ENCODE assay signal across 8 cellular contexts in the genomic region with DNA sequence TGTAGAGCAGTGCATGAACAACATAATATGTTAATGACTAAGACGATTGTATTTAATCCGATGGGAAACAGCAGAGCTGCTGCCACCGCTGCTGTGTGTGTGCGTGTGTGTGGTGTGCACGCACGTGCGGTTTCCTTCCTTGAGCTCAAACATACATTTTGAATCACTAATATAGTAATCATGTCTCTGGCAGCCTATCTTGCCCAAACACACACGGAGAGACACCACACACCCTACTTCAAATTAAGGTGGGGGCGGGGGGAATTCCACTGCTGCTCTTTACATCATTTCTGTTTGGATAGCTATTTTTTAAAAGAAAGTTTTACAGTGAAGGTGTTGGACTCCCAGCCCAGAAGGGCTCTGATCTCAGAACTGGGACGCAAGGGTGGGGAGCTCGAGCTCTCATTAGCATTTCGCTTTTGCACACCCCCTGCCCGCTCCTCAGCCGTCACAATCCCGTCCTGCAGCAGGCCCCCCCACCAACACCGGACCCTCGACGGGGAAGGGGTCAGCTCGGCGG. TPM values are rescaled to one million over a fixed set of nuclear protein-coding genes. Genes with fewer than 3 reads are reported as not detected.
DNase-seq lines count a peak whose midpoint lies in the region; ATAC-seq and TF ChIP-seq lines count a peak whose summit lies in the region.

No MANE protein-coding gene starts in this region.

- no peak for TF ChIP-seq POLR2A in upper lobe of left lung (IDR thresholded peaks at IDR 0.05)

- 33 to 41% methylated on average over 15 to 18 of the region's 20 CpGs for WGBS in upper lobe of left lung, 2 donors

- no peaks in the 10 kb centered on the region for H3K9me3 ChIP-seq in upper lobe of left lung

- peaks cover 5% of the 10 kb centered on the region for H3K27me3 Mint-ChIP-seq in activated naive CD8-positive, alpha-beta T cell treated with anti-CD3 and anti-CD28 coated beads for 36 hours
- H3K27me3 Mint-ChIP-seq in naive B cell: peaks cover 37 to 56% (median 55%) of the 10 kb centered on the region in 3 donors

- peak overlapping the region; percentile 84 for H3K27ac Mint-ChIP-seq in activated naive CD8-positive, alpha-beta T cell treated with anti-CD3 and anti-CD28 coated beads for 36 hours
- H3K27ac Mint-ChIP-seq in naive B cell: peak overlapping the region in 2 of 6 donors; percentile 58 to 88

- no peak for TF ChIP-seq CTCF in upper lobe of left lung (IDR thresholded peaks at IDR 0.05)

- H3K27me3 ChIP-seq in upper lobe of left lung: peaks cover 0 to 28% (median 15%) of the 10 kb centered on the region in 4 donors

- H3K4me3 ChIP-seq in upper lobe of left lung: peak overlapping the region in 3 of 4 donors; percentile 27 to 38 (median 32)

- no peaks in the 10 kb centered on the region for H3K9me3 Mint-ChIP-seq in activated naive CD8-positive, alpha-beta T cell treated with anti-CD3 and anti-CD28 coated beads for 36 hours
- no peaks in the 10 kb centered on the region for H3K9me3 Mint-ChIP-seq in naive B cell

- no peaks in the 10 kb centered on the region for H3K36me3 Mint-ChIP-seq in activated naive CD8-positive, alpha-beta T cell treated with anti-CD3 and anti-CD28 coated beads for 36 hours
- no peaks in the 10 kb centered on the region for H3K36me3 Mint-ChIP-seq in naive B cell

- peaks cover 6 to 14% (median 12%) of the 10 kb centered on the region in 4 donors for H3K4me1 ChIP-seq in upper lobe of left lung

- peak overlapping the region; percentile 30 for H3K4me3 Mint-ChIP-seq in activated naive CD8-positive, alpha-beta T cell treated with anti-CD3 and anti-CD28 coated beads for 36 hours
- peak overlapping the region; percentile 48 to 87 (median 68) for H3K4me3 Mint-ChIP-seq in naive B cell

- no peaks in the 10 kb centered on the region for H3K36me3 ChIP-seq in upper lobe of left lung

- peaks cover 13% of the 10 kb centered on the region for H3K4me1 Mint-ChIP-seq in activated naive CD8-positive, alpha-beta T cell treated with anti-CD3 and anti-CD28 coated beads for 36 hours
- peaks cover 0 to 7% (median 0%) of the 10 kb centered on the region in 3 donors for H3K4me1 Mint-ChIP-seq in naive B cell

- H3K27ac ChIP-seq in upper lobe of left lung: no peak overlapping the region

- DNase-seq in activated gamma-delta T cell treated with anti-CD3 and anti-CD28 coated beads, Interleukin-2, amount 50 U/mL, for 16 hours (ENCODE audit: low read depth): peak; percentile 22
- no peak for DNase-seq in activated gamma-delta T cell (lab: John Stamatoyannopoulos, UW)
- DNase-seq in activated naive CD8-positive, alpha-beta T cell treated with anti-CD3 and anti-CD28 coated beads for 36 hours: peak; percentile 64
- DNase-seq in naive B cell: peak; percentile 14
- no peak for DNase-seq in upper lobe of left lung
- DNase-seq in HCEC 1CT: no peak
- no peak for DNase-seq in SHP77 treated with DMSO at 0.1 percent for 48 hours (lab: John Stamatoyannopoulos, UW)

- no peak for TF ChIP-seq EP300 in upper lobe of left lung (IDR thresholded peaks at IDR 0.05)

- peak; percentile 57 to 61 for ATAC-seq in naive B cell (ENCODE audit: low read depth in 2 of 2)
- no peak for ATAC-seq in upper lobe of left lung (ENCODE audit: low FRiP score in 2 of 2)
- ATAC-seq in HG03565 (IDR thresholded peaks at IDR 0.05; ENCODE audit: unreplicated experiment): no peak

RNA-seq across cellular contexts. Expression of a gene that starts 0.6 kb away (rescaled TPM):
- total RNA-seq in activated naive CD8-positive, alpha-beta T cell treated with anti-CD3 and anti-CD28 coated beads for 36 hours: 1 to 10 TPM; 3.4 to 3.6 TPM
- under 1 TPM in 1 of 6 donors, not detected in 5; 0.05 TPM for polyA plus RNA-seq in naive B cell (ENCODE audit: low read depth in 6 of 6)
- 1 to 10 TPM in 2 of 6 donors, under 1 TPM in 4; 0.23 to 2.8 (median 0.67) TPM for total RNA-seq in upper lobe of left lung

RNA-seq across cellular contexts. Expression of a gene that starts 33.9 kb away (rescaled TPM):
- 1 to 10 TPM; 1.0 to 1.3 TPM for total RNA-seq in activated naive CD8-positive, alpha-beta T cell treated with anti-CD3 and anti-CD28 coated beads for 36 hours
- 1 to 10 TPM in 3 of 6 donors, under 1 TPM in 3; 0.60 to 3.3 (median 0.96) TPM for polyA plus RNA-seq in naive B cell (ENCODE audit: low read depth in 6 of 6)
- 1 to 10 TPM in 2 of 6 donors, under 1 TPM in 3, not detected in 1; 0.24 to 2.3 (median 0.76) TPM for total RNA-seq in upper lobe of left lung

Comparison
In these comparisons a context has a peak if more than half of its experiments do, and no peak if none do; other contexts are left out.
1. DNase-seq: peak in activated gamma-delta T cell treated with anti-CD3 and anti-CD28 coated beads, Interleukin-2, amount 50 U/mL, for 16 hours (single experiment), activated naive CD8-positive, alpha-beta T cell treated with anti-CD3 and anti-CD28 coated beads for 36 hours (single experiment) and naive B cell (single experiment); none in activated gamma-delta T cell (single experiment), upper lobe of left lung (0 of 2), HCEC 1CT (single experiment) and SHP77 treated with DMSO at 0.1 percent for 48 hours (single experiment).
2. ATAC-seq: peak in naive B cell (2 of 2); none in upper lobe of left lung (0 of 2) and HG03565 (single experiment).